Comparison of ENCODE assay signal across 8 cellular contexts in the genomic region with DNA sequence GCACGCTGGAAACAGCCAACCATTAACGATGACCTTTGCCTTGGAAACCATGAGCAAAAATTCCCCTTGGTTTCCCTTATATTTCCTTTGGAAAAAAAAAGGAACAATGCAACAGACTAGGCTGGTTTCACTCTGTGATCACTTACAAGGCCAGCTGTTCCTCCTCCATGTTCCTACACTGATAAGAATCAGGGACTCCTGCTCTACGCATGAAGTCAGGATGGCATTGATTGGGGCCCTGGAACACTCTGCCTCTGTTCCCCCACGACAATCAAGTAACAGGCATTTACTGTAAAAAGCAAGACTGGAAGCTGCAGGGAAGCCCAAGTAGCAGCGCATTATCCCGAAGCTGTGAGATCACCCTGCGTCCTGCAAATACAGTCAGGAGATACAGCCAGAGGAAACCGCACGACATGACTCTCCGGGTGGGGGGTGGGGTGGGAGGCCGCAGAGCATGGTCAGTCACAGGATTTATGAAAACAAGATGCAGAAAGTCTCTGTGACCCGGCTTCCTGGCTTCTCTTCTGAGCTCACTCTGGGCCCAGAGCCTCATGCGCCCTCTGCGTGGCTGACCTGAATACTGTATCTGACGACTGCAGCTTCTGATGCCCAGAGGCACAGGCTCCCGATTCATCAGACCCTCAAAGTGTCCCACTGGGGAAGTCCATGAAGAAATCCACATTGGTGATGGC. TPM values are rescaled to one million over a fixed set of nuclear protein-coding genes. Genes with fewer than 3 reads are reported as not detected.
DNase-seq lines count a peak whose midpoint lies in the region; TF ChIP-seq lines count a peak whose summit lies in the region.

No MANE protein-coding gene starts in this region.

- H3K4me3 ChIP-seq in BJ (ENCODE audit: low read depth, low read length) = peak overlapping the region; percentile 10; the same call in 1 of the 2 replicates
- no peak overlapping the region for H3K4me3 ChIP-seq in astrocyte of the cerebellum (ENCODE audit: low read depth, low read length)
- peak overlapping the region in 1 of 8 donors; percentile 35 for H3K4me3 ChIP-seq in spleen
- H3K4me3 ChIP-seq in H7 (ENCODE audit: insufficient read depth, low read depth, low read length) = no peak overlapping the region

- TF ChIP-seq POLR2A in spleen (IDR thresholded peaks at IDR 0.05) = no peak

- POLR2A ChIA-PET in BJ (lab: Charles Lee) = interaction anchor here (1.1 to 2.5 kb wide), 2 partner anchors 12 to 24 kb away, joined by 9 to 22 read pairs; no protein-coding TSS in a partner anchor

- peaks cover 63 to 100% (median 81%) of the 10 kb centered on the region in 6 donors for H3K4me1 ChIP-seq in spleen

- TF ChIP-seq CTCF in BJ (IDR thresholded peaks at IDR 0.05; ENCODE audit: insufficient read depth, low read depth, low read length) = peak; percentile 26; the same call in 1 of the 2 replicates
- TF ChIP-seq CTCF in astrocyte of the cerebellum (IDR thresholded peaks at IDR 0.05; ENCODE audit: low read depth, low read length, missing control alignments) = peak; percentile 13
- TF ChIP-seq CTCF in spleen (IDR thresholded peaks at IDR 0.05 in 8 of 11, conservative IDR thresholded peaks at IDR 0.05 in 3 of 11) = no peak

- CTCF ChIA-PET in BJ (lab: Yijun Ruan, JAX) = interaction anchor here (0.9 to 2.9 kb wide), 5 partner anchors 19 to 124 kb away, joined by 3 to 18 read pairs (median 5); no protein-coding TSS in a partner anchor

- WGBS in spleen, 5 donors = 12 to 36% (median 17%) methylated on average over 14 to 16 of the region's 16 CpGs

- DNase-seq in BJ (ENCODE audit: low read depth) = peak; percentile 95
- DNase-seq in HT1080 (ENCODE audit: low read depth) = peak; percentile 95
- peak; percentile 87 for DNase-seq in astrocyte of the cerebellum (ENCODE audit: low read depth)
- peak; percentile 92 for DNase-seq in islet precursor cell
- peak; percentile 82 for DNase-seq in spleen
- no peak for DNase-seq in NCI-H526 treated with DMSO at 0.1 percent for 48 hours (lab: John Stamatoyannopoulos, UW)
- DNase-seq in iPS-NIHi11 (ENCODE audit: low spot score) = no peak
- DNase-seq in H7 = no peak

- peak overlapping the region; percentile 49 to 90 (median 82) for H3K27ac ChIP-seq in spleen

- in situ Hi-C loops in astrocyte of the cerebellum (cut with HindIII; ENCODE audit: low sequenced_read_pairs) = loop anchor here (25.0 kb wide), 1 partner anchor 164 kb away; no protein-coding TSS in a partner anchor

- H3K27me3 ChIP-seq in BJ (ENCODE audit: control insufficient read depth, insufficient read depth, low read length) = no peaks in the 10 kb centered on the region
- no peaks in the 10 kb centered on the region for H3K27me3 ChIP-seq in spleen (replicated peaks in 1 of 7)
- H3K27me3 ChIP-seq in H7 (ENCODE audit: control insufficient read depth, insufficient read depth, low read length) = no peaks in the 10 kb centered on the region

- H3K9me3 ChIP-seq in spleen = no peaks in the 10 kb centered on the region

- intact Hi-C loops in spleen (cut with DNase I; ENCODE audit: low total_unique reads) = no loop called here

- H3K36me3 ChIP-seq in BJ (ENCODE audit: control insufficient read depth, insufficient read depth, low read length) (peaks cover 23% of the 10 kb centered on the region), spleen (peaks cover 0 to 64% (median 10%) of the 10 kb centered on the region in 6 donors), H7 (replicated peaks; ENCODE audit: control insufficient read depth, insufficient read depth, low read length) (peaks cover 1% of the 10 kb centered on the region)

RNA-seq across cellular contexts. Expression of a gene that starts 31.1 kb away (rescaled TPM):
- polyA plus RNA-seq in BJ (2011; rRNA removed) (40.6 and 52.3 TPM in 2 replicates), spleen (1 to 10 TPM; 1.7 to 8.6 (median 2.7) TPM)
- polyA minus RNA-seq in BJ (2011; rRNA and poly(A)+ RNA removed) = 39.1 and 47.4 TPM in 2 replicates
- total RNA-seq in HT1080 (2014; rRNA removed; shearing (Covaris generic)) = 9.2 and 10.8 TPM in 2 replicates
- 11.6 and 13.7 TPM in 2 replicates for polyA plus RNA-seq in HT1080 (2015; cell fraction: cytosol; rRNA removed)
- 13.8 and 19.4 TPM in 2 replicates for polyA plus RNA-seq in HT1080 (2015; cell fraction: nucleus; rRNA removed)
- total RNA-seq in spleen = 10 to 100 TPM; 32.2 to 71.3 (median 47.8) TPM
- total RNA-seq in H7 (2014; rRNA removed; shearing (Covaris generic)) = 6.1 and 8.7 TPM in 2 replicates

RNA-seq across cellular contexts. Expression of a gene that starts 53.6 kb away (rescaled TPM):
- polyA plus RNA-seq in BJ (2011; rRNA removed) (not detected in 2 replicates), spleen (not detected)
- not detected in 2 replicates for polyA minus RNA-seq in BJ (2011; rRNA and poly(A)+ RNA removed)
- total RNA-seq in HT1080 (2014; rRNA removed; shearing (Covaris generic)) = not detected in 2 replicates
- not detected in 2 replicates for polyA plus RNA-seq in HT1080 (2015; cell fraction: cytosol; rRNA removed)
- polyA plus RNA-seq in HT1080 (2015; cell fraction: nucleus; rRNA removed) = not detected in 2 replicates
- total RNA-seq in spleen = under 1 TPM in 1 of 7 donors, not detected in 6; 0.42 TPM
- not detected in 2 replicates for total RNA-seq in H7 (2014; rRNA removed; shearing (Covaris generic))

Comparison
In these comparisons a context has a peak if more than half of its experiments do, and no peak if none do; other contexts are left out.
1. DNase-seq: peak in BJ (single experiment), HT1080 (single experiment), astrocyte of the cerebellum (single experiment), islet precursor cell (single experiment) and spleen (single experiment); none in NCI-H526 treated with DMSO at 0.1 percent for 48 hours (single experiment), iPS-NIHi11 (single experiment) and H7 (single experiment).
2. CTCF ChIP-seq: peak in BJ (single experiment) and astrocyte of the cerebellum (single experiment); none in spleen (0 of 11).